16 cellular contexts compared by ENCODE assay signal in genomic region chr15:75861750-75862402, GRCh38.
"Had no signal": no experiment of that assay in that cellular context is flagged by ENCODE, and none has a peak within 500 bp of the region (broad histone marks: within the 10 kb centered on the region; RNA-seq: fewer than 3 reads in every experiment).

No MANE protein-coding gene starts in this region.

- H3K9me3 ChIP-seq: esophagus muscularis mucosa, testis, upper lobe of right lung had no signal

- H2AFZ ChIP-seq: parathyroid adenoma had no signal

- H3K27me3 ChIP-seq: esophagus muscularis mucosa, testis, upper lobe of right lung had no signal

- H3K4me3 ChIP-seq: esophagus muscularis mucosa, testis, upper lobe of right lung had no signal

- H3K27ac ChIP-seq: esophagus muscularis mucosa, parathyroid adenoma, testis, upper lobe of right lung had no signal

- ATAC-seq: activated CD8-positive, alpha-beta memory T cell treated with anti-CD3 and anti-CD28 coated beads, Interleukin-2, amount 10 ng/mL, durations not matched to agents 7 days and 5 days; left cardiac atrium; sciatic nerve; stimulated activated memory B cell treated with anti-CD40 and anti-IgM and Interleukin-4, amounts not matched to agents 10 μg/mL and 1 μg/mL and 100 μg/mL, for 72 hours; upper lobe of right lung had no signal

- H3K79me2 ChIP-seq: parathyroid adenoma had no signal

- H3K9ac ChIP-seq: parathyroid adenoma had no signal

- DNase-seq: activated B cell treated with CpG ODN at 0.5 μM for 24 hours; activated CD4-positive, alpha-beta memory T cell treated with anti-CD3 and anti-CD28 coated beads for 36 hours; activated CD4-positive, alpha-beta T cell treated with anti-CD3 and anti-CD28 coated beads for 4 hours; activated CD8-positive, alpha-beta memory T cell treated with anti-CD3 and anti-CD28 coated beads, Interleukin-2, amount 10 ng/mL, durations not matched to agents 7 days and 5 days; activated naive CD4-positive, alpha-beta T cell treated with Interleukin-2 at 50 U/mL for 16 hours; activated naive CD8-positive, alpha-beta T cell treated with anti-CD3 and anti-CD28 coated beads, Interleukin-2, amount 10 ng/mL, durations not matched to agents 7 days and 5 days; cerebellar nuclear complex; effector CD8-positive, alpha-beta T cell; left cardiac atrium; stimulated activated CD4-positive, alpha-beta T cell treated with anti-CD3 and anti-CD28 coated beads, Interleukin-4, amount 100 ng/mL, for 4 hours; testis; upper lobe of right lung had no signal

- H3K4me1 ChIP-seq: parathyroid adenoma, testis had no signal
